1 cellular context compared by ENCODE assay signal in genomic region chr11:33774356-33775063, GRCh38.
TF ChIP-seq lines count a peak whose summit lies in the region.

TSS of gene FBXO3 (minus strand) at chr11:33774520. CDS start at chr11:33774497, 23 bp downstream.

TF ChIP-seq in GM12878, 131 proteins besides CTCF, POLR2A, EP300 and RAD21 (continued from another document):
- TF ChIP-seq, protein P1, sequence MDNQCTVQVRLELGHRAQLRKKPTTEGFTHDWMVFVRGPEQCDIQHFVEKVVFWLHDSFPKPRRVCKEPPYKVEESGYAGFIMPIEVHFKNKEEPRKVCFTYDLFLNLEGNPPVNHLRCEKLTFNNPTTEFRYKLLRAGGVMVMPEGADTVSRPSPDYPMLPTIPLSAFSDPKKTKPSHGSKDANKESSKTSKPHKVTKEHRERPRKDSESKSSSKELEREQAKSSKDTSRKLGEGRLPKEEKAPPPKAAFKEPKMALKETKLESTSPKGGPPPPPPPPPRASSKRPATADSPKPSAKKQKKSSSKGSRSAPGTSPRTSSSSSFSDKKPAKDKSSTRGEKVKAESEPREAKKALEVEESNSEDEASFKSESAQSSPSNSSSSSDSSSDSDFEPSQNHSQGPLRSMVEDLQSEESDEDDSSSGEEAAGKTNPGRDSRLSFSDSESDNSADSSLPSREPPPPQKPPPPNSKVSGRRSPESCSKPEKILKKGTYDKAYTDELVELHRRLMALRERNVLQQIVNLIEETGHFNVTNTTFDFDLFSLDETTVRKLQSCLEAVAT (IDR thresholded peaks at IDR 0.05): 0 out of 2 replicates have a peak, but pooled peaks have one; percentile 22
- TF ChIP-seq RELA (IDR thresholded peaks at IDR 0.05; ENCODE audit: borderline replicate concordance, partially characterized antibody): no peak
- TF ChIP-seq ZNF622 (IDR thresholded peaks at IDR 0.05): no peak
- TF ChIP-seq EGR1 (IDR thresholded peaks at IDR 0.05; ENCODE audit: borderline replicate concordance in 1 of 2, low read depth in 2 of 2, low read length in 2 of 2): no peak
- TF ChIP-seq, protein P2, sequence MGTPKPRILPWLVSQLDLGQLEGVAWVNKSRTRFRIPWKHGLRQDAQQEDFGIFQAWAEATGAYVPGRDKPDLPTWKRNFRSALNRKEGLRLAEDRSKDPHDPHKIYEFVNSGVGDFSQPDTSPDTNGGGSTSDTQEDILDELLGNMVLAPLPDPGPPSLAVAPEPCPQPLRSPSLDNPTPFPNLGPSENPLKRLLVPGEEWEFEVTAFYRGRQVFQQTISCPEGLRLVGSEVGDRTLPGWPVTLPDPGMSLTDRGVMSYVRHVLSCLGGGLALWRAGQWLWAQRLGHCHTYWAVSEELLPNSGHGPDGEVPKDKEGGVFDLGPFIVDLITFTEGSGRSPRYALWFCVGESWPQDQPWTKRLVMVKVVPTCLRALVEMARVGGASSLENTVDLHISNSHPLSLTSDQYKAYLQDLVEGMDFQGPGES (IDR thresholded peaks at IDR 0.05): no peak
- TF ChIP-seq BHLHE40 (IDR thresholded peaks at IDR 0.05; ENCODE audit: borderline replicate concordance in 1 of 2, low read depth in 2 of 2, low read length in 1 of 2): no peak
- TF ChIP-seq MYC (IDR thresholded peaks at IDR 0.05; ENCODE audit: insufficient read depth, insufficient read length, insufficient replicate concordance, low read length, severe bottlenecking): no peak
